15 cellular contexts compared by ENCODE assay signal in the genomic region with DNA sequence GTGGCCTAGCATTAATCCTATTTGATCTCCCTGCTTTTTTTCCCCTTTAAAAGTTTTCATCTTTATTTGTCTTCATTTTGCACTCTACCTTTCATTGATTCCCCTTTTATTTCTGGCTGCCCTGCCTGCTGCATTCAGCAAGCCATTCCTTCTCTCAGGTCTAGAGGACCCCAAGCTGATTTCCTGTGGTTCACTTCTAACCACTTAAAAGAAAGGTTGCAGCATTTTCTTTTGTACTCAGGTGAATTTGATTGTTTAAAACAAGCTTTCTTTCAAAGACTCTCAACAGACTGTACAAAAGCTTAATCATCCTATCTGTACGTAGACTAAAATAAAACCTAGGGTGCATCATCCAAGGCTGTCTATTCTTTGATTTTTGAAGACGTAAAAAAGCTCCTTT.
"Had no signal": no experiment of that assay in that cellular context is flagged by ENCODE, and none has a peak within 500 bp of the region (broad histone marks: within the 10 kb centered on the region; RNA-seq: fewer than 3 reads in every experiment).

No MANE protein-coding gene starts in this region.

- H3K36me3 Mint-ChIP-seq: stimulated activated effector memory CD8-positive, alpha-beta T cell treated with anti-CD3 and anti-CD28 coated beads, Interleukin-12 subunit alpha, Interleukin-12 subunit beta, amount 100 ng/mL, for 72 hours had no signal

- H3K4me3 Mint-ChIP-seq: activated T-cell treated with anti-CD3 and anti-CD28 coated beads, Interleukin-2, amount 50 U/mL, for 4 hours; stimulated activated effector memory CD8-positive, alpha-beta T cell treated with anti-CD3 and anti-CD28 coated beads, Interleukin-12 subunit alpha, Interleukin-12 subunit beta, amount 100 ng/mL, for 72 hours had no signal

- H3K27me3 ChIP-seq: cardiac muscle cell, gastroesophageal sphincter, neutrophil had no signal

- H3K79me2 ChIP-seq: parathyroid adenoma had no signal

- H3K27ac ChIP-seq: cardiac muscle cell, gastroesophageal sphincter, neutrophil, parathyroid adenoma had no signal

- H3K9me3 ChIP-seq: gastroesophageal sphincter, neutrophil had no signal

- H3K4me1 ChIP-seq: parathyroid adenoma had no signal

- H3K9me3 Mint-ChIP-seq: activated T-cell treated with anti-CD3 and anti-CD28 coated beads, Interleukin-2, amount 50 U/mL, for 4 hours; stimulated activated effector memory CD8-positive, alpha-beta T cell treated with anti-CD3 and anti-CD28 coated beads, Interleukin-12 subunit alpha, Interleukin-12 subunit beta, amount 100 ng/mL, for 72 hours had no signal

- H2AFZ ChIP-seq: parathyroid adenoma had no signal

- DNase-seq: activated CD4-positive, alpha-beta T cell treated with anti-CD3 and anti-CD28 coated beads, Interleukin-2, amount 50 U/mL, for 48 hours; activated effector memory CD4-positive, alpha-beta T cell treated with Interleukin-2 at 50 U/mL for 16 hours; activated naive CD4-positive, alpha-beta T cell treated with anti-CD3 and anti-CD28 coated beads, Interleukin-2, amount 50 U/mL, for 16 hours; activated T-cell treated with anti-CD3 and anti-CD28 coated beads, Interleukin-2, amount 50 U/mL, for 4 hours; islet precursor cell; midbrain; stimulated activated CD4-positive, alpha-beta T cell treated with anti-CD3 and anti-CD28 coated beads, Interleukin-12 subunit alpha, Interleukin-12 subunit beta, amount 100 ng/mL, for 4 hours; stimulated activated CD4-positive, alpha-beta T cell treated with anti-CD3 and anti-CD28 coated beads, Interleukin-2, amount 100 ng/mL, for 24 hours; T1000 had no signal

- ATAC-seq: activated T-cell treated with anti-CD3 and anti-CD28 coated beads, Interleukin-2, amount 50 U/mL, for 4 hours; gastroesophageal sphincter; stimulated activated effector memory CD8-positive, alpha-beta T cell treated with anti-CD3 and anti-CD28 coated beads, Interleukin-12 subunit alpha, Interleukin-12 subunit beta, amount 100 ng/mL, for 72 hours had no signal

- H3K27ac Mint-ChIP-seq: stimulated activated effector memory CD8-positive, alpha-beta T cell treated with anti-CD3 and anti-CD28 coated beads, Interleukin-12 subunit alpha, Interleukin-12 subunit beta, amount 100 ng/mL, for 72 hours had no signal

- H3K9ac ChIP-seq: parathyroid adenoma had no signal

- H3K36me3 ChIP-seq: cardiac muscle cell, neutrophil had no signal

- H3K4me3 ChIP-seq: cardiac muscle cell, gastroesophageal sphincter, lung had no signal
